ENCODE assay signal across 8 cellular contexts in genomic region chr14:100285021-100285912, GRCh38.
DNase-seq lines count a peak whose midpoint lies in the region; ATAC-seq and TF ChIP-seq lines count a peak whose summit lies in the region.

No MANE protein-coding gene starts in this region.

- TF ChIP-seq CTCF in astrocyte of the spinal cord (IDR thresholded peaks at IDR 0.05; ENCODE audit: low read depth, low read length) = peak; percentile 84

- TF ChIP-seq RAD21 in Ishikawa (IDR thresholded peaks at IDR 0.05; ENCODE audit: low read depth) = peak; percentile 22; the same call in 1 of the 2 replicates

- no peak for TF ChIP-seq EP300 in Ishikawa (IDR thresholded peaks at IDR 0.05; ENCODE audit: borderline replicate concordance)

- H3K4me3 ChIP-seq in astrocyte of the spinal cord (ENCODE audit: low read depth, low read length) (peak overlapping the region; percentile 56), iPS-18c (ENCODE audit: insufficient read depth, low read depth, low read length) (peak overlapping the region; percentile 74)

- in situ Hi-C loops in astrocyte of the spinal cord (cut with HindIII; ENCODE audit: low sequenced_read_pairs) = no loop called here

- ATAC-seq in GM21576 (IDR thresholded peaks at IDR 0.05; ENCODE audit: unreplicated experiment) = peak; percentile 79

- H3K9me3 ChIP-seq in iPS-18c (ENCODE audit: control insufficient read depth, insufficient read depth, low read length) = no peaks in the 10 kb centered on the region

- peak; percentile 51 for TF ChIP-seq POLR2A in GM10847 (IDR thresholded peaks at IDR 0.05; ENCODE audit: extremely low read depth, insufficient read length)

- peak; percentile 68 to 78 (median 72) for DNase-seq in T-helper 2 cell
- DNase-seq in astrocyte of the spinal cord (ENCODE audit: low read depth, low spot score) = peak; percentile 42
- peak; percentile 58 for DNase-seq in stimulated activated CD4-positive, alpha-beta T cell treated with anti-CD3 and anti-CD28 coated beads, Interleukin-12 subunit alpha, Interleukin-12 subunit beta, amount 100 ng/mL, for 24 hours (ENCODE audit: low read depth in 2 of 2)
- DNase-seq in foreskin melanocyte = no peak

TF ChIP-seq in Ishikawa, 13 proteins besides CTCF, POLR2A, EP300 and RAD21:
- TF ChIP-seq ZBTB7A (IDR thresholded peaks at IDR 0.05; ENCODE audit: low read depth) (peak; percentile 87), TEAD4 (IDR thresholded peaks at IDR 0.05) (peak; percentile 66), TAF1 (IDR thresholded peaks at IDR 0.05; ENCODE audit: low read depth) (no peak), REST (IDR thresholded peaks at IDR 0.05; ENCODE audit: low read depth) (no peak), EGR1 (IDR thresholded peaks at IDR 0.05) (no peak), YY1 (IDR thresholded peaks at IDR 0.05; ENCODE audit: low read depth) (no peak), CREB1 (IDR thresholded peaks at IDR 0.05; ENCODE audit: low read depth) (no peak), TCF12 (IDR thresholded peaks at IDR 0.05; ENCODE audit: low read depth) (no peak), CEBPB (IDR thresholded peaks at IDR 0.05) (no peak), FOXM1 (IDR thresholded peaks at IDR 0.05; ENCODE audit: borderline replicate concordance, low read depth) (no peak), NFIC (IDR thresholded peaks at IDR 0.05) (peak; percentile 70; the same call in 1 of the 2 replicates)
- TF ChIP-seq, protein P1, sequence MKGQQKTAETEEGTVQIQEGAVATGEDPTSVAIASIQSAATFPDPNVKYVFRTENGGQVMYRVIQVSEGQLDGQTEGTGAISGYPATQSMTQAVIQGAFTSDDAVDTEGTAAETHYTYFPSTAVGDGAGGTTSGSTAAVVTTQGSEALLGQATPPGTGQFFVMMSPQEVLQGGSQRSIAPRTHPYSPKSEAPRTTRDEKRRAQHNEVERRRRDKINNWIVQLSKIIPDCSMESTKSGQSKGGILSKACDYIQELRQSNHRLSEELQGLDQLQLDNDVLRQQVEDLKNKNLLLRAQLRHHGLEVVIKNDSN (IDR thresholded peaks at IDR 0.05) = 0 out of 2 replicates have a peak, but pooled peaks have one; percentile 8
- TF ChIP-seq, protein P2, sequence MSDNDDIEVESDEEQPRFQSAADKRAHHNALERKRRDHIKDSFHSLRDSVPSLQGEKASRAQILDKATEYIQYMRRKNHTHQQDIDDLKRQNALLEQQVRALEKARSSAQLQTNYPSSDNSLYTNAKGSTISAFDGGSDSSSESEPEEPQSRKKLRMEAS (IDR thresholded peaks at IDR 0.05) = peak; percentile 90
